In genomic region chr2:80256396-80257167, GRCh38 we compare ENCODE assay signal across 12 cellular contexts. TPM values are rescaled to one million over a fixed set of nuclear protein-coding genes. Genes with fewer than 3 reads are reported as not detected.
DNase-seq lines count a peak whose midpoint lies in the region; ATAC-seq and TF ChIP-seq lines count a peak whose summit lies in the region.
"Had no signal": no experiment of that assay in that cellular context is flagged by ENCODE, and none has a peak within 500 bp of the region (broad histone marks: within the 10 kb centered on the region; RNA-seq: fewer than 3 reads in every experiment).

No MANE protein-coding gene starts in this region.

- ATAC-seq in left ventricle myocardium superior (no peak), foreskin keratinocyte (no peak), HG02763 (IDR thresholded peaks at IDR 0.05; ENCODE audit: unreplicated experiment) (no peak), HG03095 (IDR thresholded peaks at IDR 0.05; ENCODE audit: unreplicated experiment) (no peak)
- ATAC-seq: activated T-cell treated with anti-CD3 and anti-CD28 coated beads, Interleukin-2, amount 50 U/mL, for 72 hours had no signal

- intact Hi-C loops in left ventricle myocardium inferior (cut with micrococcal nuclease) (no loop called here), left ventricle myocardium superior (cut with micrococcal nuclease) (no loop called here)

- H3K27me3 ChIP-seq in left ventricle myocardium inferior (ENCODE audit: low read depth) (no peaks in the 10 kb centered on the region), NT2/D1 (ENCODE audit: insufficient read depth, insufficient read length) (no peaks in the 10 kb centered on the region), foreskin keratinocyte (no peaks in the 10 kb centered on the region)
- H3K27me3 ChIP-seq: stomach had no signal

- DNase-seq in left ventricle myocardium inferior (no peak), left ventricle myocardium superior (no peak), NT2/D1 (ENCODE audit: low read depth, low spot score) (peak; percentile 32), foreskin keratinocyte (peak in 1 of 2 donors; percentile 0), coronary artery (ENCODE audit: low spot score) (no peak), DMS114 treated with DMSO at 0.1 percent for 48 hours (lab: John Stamatoyannopoulos, UW; ENCODE audit: unreplicated experiment) (no peak)
- DNase-seq: activated T-cell treated with anti-CD3 and anti-CD28 coated beads, Interleukin-2, amount 50 U/mL, for 72 hours; NCI-H774; stomach had no signal

- H3K36me3 ChIP-seq in left ventricle myocardium inferior: no peaks in the 10 kb centered on the region
- H3K36me3 ChIP-seq in NT2/D1 (ENCODE audit: insufficient read depth, insufficient read length, low read length): no peaks in the 10 kb centered on the region
- H3K36me3 ChIP-seq: prostate gland, stomach had no signal

- peaks cover 4% of the 10 kb centered on the region for H3K4me1 ChIP-seq in left ventricle myocardium inferior
- H3K4me1 ChIP-seq in NT2/D1 (ENCODE audit: insufficient read depth, insufficient read length): no peaks in the 10 kb centered on the region
- no peaks in the 10 kb centered on the region for H3K4me1 ChIP-seq in foreskin keratinocyte
- H3K4me1 ChIP-seq: prostate gland, stomach had no signal

- H3K9ac ChIP-seq in NT2/D1 (ENCODE audit: insufficient read length, low read depth): no peak overlapping the region

- H3K4me3 ChIP-seq in left ventricle myocardium inferior (no peak overlapping the region), NT2/D1 (ENCODE audit: insufficient read length, low read depth) (no peak overlapping the region), coronary artery (no peak overlapping the region)
- H3K4me3 ChIP-seq: prostate gland, stomach had no signal

- TF ChIP-seq CTCF in left ventricle myocardium inferior (IDR thresholded peaks at IDR 0.05; ENCODE audit: borderline replicate concordance) (peak; percentile 30), foreskin keratinocyte (conservative IDR thresholded peaks at IDR 0.05) (peak; percentile 14), coronary artery (IDR thresholded peaks at IDR 0.05) (no peak)

- no peak overlapping the region for H3K27ac ChIP-seq in left ventricle myocardium inferior (replicated peaks)
- no peak overlapping the region for H3K27ac ChIP-seq in foreskin keratinocyte
- no peak overlapping the region for H3K27ac ChIP-seq in coronary artery
- H3K27ac ChIP-seq: prostate gland, stomach had no signal

- H3K9me3 ChIP-seq in left ventricle myocardium inferior (replicated peaks) (no peaks in the 10 kb centered on the region), NT2/D1 (ENCODE audit: insufficient read depth, low read length) (no peaks in the 10 kb centered on the region)
- H3K9me3 ChIP-seq: prostate gland, stomach had no signal

RNA-seq across cellular contexts. Expression of gene LRRTM1, which starts 48.0 kb away (rescaled TPM):
- total RNA-seq in left ventricle myocardium inferior: 0.11 TPM
- total RNA-seq in left ventricle myocardium superior: 0.40 TPM
- not detected in 2 replicates for total RNA-seq in foreskin keratinocyte
- polyA plus RNA-seq in foreskin keratinocyte: not detected in 2 replicates
- total RNA-seq: activated T-cell treated with anti-CD3 and anti-CD28 coated beads, Interleukin-2, amount 50 U/mL, for 72 hours had no signal
